ENCODE assay signal across 8 cellular contexts in the genomic region with DNA sequence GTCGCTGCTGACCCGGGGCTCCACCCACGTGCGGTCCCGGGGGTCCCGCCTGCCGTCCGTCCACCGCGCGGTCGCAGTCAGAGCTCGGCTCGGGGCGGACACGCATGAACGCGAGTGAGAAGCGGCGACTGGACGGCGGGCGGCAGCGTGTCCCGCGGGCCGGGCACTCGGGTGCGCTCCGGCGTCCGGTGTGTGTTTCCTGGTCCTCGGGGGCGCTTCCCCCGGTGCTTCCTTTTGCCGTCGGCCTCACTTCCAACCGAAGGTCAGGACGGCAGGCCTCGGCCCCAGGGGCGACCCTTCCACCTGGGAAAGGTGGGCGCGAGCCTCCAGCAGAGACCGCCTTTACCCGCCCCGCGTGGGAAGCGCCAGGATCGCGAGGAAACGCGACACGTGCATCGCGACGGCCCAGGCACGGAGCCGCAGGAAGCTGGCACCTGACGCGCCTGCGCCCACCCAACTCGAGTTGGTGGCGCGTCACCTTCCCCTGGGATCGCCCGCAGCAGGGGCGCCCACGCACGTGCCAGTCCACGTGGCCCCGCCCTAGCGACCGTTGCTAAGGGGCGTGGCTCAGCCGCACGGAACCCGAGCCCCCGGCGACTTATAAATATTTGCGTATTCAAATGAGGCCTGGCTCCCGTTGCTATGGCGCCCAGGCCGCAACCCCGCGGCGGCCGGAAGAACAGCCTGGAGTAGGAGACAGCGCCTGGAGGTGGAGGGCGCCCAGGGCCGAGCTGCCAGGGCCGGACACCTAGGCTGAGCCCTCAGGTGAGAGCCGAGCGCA. TPM values are rescaled to one million over a fixed set of nuclear protein-coding genes. Genes with fewer than 3 reads are reported as not detected.
A peak's percentile ranks its signal among the peaks of the same experiment; 100 is the strongest.
DNase-seq lines count a peak whose midpoint lies in the region; ATAC-seq and TF ChIP-seq lines count a peak whose summit lies in the region.

A gene with protein sequence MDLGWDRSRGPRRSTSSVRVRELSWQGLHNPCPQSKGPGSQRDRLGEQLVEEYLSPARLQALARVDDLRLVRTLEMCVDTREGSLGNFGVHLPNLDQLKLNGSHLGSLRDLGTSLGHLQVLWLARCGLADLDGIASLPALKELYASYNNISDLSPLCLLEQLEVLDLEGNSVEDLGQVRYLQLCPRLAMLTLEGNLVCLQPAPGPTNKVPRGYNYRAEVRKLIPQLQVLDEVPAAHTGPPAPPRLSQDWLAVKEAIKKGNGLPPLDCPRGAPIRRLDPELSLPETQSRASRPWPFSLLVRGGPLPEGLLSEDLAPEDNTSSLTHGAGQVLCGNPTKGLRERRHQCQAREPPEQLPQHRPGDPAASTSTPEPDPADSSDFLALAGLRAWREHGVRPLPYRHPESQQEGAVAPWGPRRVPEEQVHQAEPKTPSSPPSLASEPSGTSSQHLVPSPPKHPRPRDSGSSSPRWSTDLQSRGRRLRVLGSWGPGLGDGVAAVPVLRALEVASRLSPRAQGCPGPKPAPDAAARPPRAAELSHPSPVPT (plus strand): TSS at position 687 of the 781 bp plus-strand sequence. CDS start 3,158 bp downstream, outside the sequence.

- peak; percentile 42 for DNase-seq in BJ (ENCODE audit: low read depth)
- DNase-seq in GM19240 (ENCODE audit: insufficient read length, low spot score): peak; percentile 98
- peak; percentile 84 for DNase-seq in NOMO-1 treated with DMSO at 0.1 percent for 48 hours (lab: John Stamatoyannopoulos, UW; ENCODE audit: unreplicated experiment)
- DNase-seq in activated T-cell treated with anti-CD3 and anti-CD28 coated beads for 4 hours: peak; percentile 92
- peak; percentile 90 for DNase-seq in natural killer cell treated with Interleukin-12 subunit alpha and Interleukin-12 subunit beta and Interleukin-15 and Interleukin-18, amount 100 ng/mL, for 72 hours (ENCODE audit: low spot score)
- DNase-seq in stimulated activated naive CD4-positive, alpha-beta T cell treated with Interleukin-2 at 50 U/mL for 16 hours (lab: John Stamatoyannopoulos, UW): peak; percentile 86

- TF ChIP-seq CTCF in BJ (IDR thresholded peaks at IDR 0.05; ENCODE audit: insufficient read depth, low read depth, low read length): no peak

- peak within 1 kb of the TSS; percentile 52 for H3K4me3 ChIP-seq in BJ (ENCODE audit: low read depth, low read length)

- peaks cover 16% of the 10 kb centered on the region for H3K36me3 ChIP-seq in BJ (ENCODE audit: control insufficient read depth, insufficient read depth, low read length)

- H3K27ac Mint-ChIP-seq in natural killer cell treated with Interleukin-12 subunit alpha and Interleukin-12 subunit beta and Interleukin-15 and Interleukin-18, amount 100 ng/mL, for 72 hours: peak within 1 kb of the TSS; percentile 75 to 81

- peaks cover 5 to 10% of the 10 kb centered on the region in 2 donors for H3K4me1 Mint-ChIP-seq in natural killer cell treated with Interleukin-12 subunit alpha and Interleukin-12 subunit beta and Interleukin-15 and Interleukin-18, amount 100 ng/mL, for 72 hours (ENCODE audit: low read depth in 2 of 2)

- POLR2A ChIA-PET in BJ (lab: Charles Lee): no interaction called here

- no peaks in the 10 kb centered on the region for H3K9me3 Mint-ChIP-seq in natural killer cell treated with Interleukin-12 subunit alpha and Interleukin-12 subunit beta and Interleukin-15 and Interleukin-18, amount 100 ng/mL, for 72 hours

- H3K4me3 Mint-ChIP-seq in natural killer cell treated with Interleukin-12 subunit alpha and Interleukin-12 subunit beta and Interleukin-15 and Interleukin-18, amount 100 ng/mL, for 72 hours: peak within 1 kb of the TSS; percentile 91

- H3K36me3 Mint-ChIP-seq in natural killer cell treated with Interleukin-12 subunit alpha and Interleukin-12 subunit beta and Interleukin-15 and Interleukin-18, amount 100 ng/mL, for 72 hours: no peaks in the 10 kb centered on the region

- CTCF ChIA-PET in BJ (lab: Yijun Ruan, JAX): interaction anchor here (1.2 to 2.3 kb wide), 4 partner anchors 14 to 18 kb away, joined by 3 to 7 read pairs (median 4); no protein-coding TSS in a partner anchor

- ATAC-seq in HG03469 (IDR thresholded peaks at IDR 0.05; ENCODE audit: unreplicated experiment): peak; percentile 36
- ATAC-seq in esophagus mucosa: peak; percentile 35
- peak; percentile 60 to 69 for ATAC-seq in natural killer cell treated with Interleukin-12 subunit alpha and Interleukin-12 subunit beta and Interleukin-15 and Interleukin-18, amount 100 ng/mL, for 72 hours

- no peaks in the 10 kb centered on the region for H3K27me3 Mint-ChIP-seq in natural killer cell treated with Interleukin-12 subunit alpha and Interleukin-12 subunit beta and Interleukin-15 and Interleukin-18, amount 100 ng/mL, for 72 hours

- no peaks in the 10 kb centered on the region for H3K27me3 ChIP-seq in BJ (ENCODE audit: control insufficient read depth, insufficient read depth, low read length)

RNA-seq across cellular contexts. Expression of the gene that starts here (rescaled TPM):
- polyA plus RNA-seq in BJ (2011; rRNA removed): 0.92 and 1.5 TPM in 2 replicates
- 0.31 and 0.71 TPM in 2 replicates for polyA minus RNA-seq in BJ (2011; rRNA and poly(A)+ RNA removed)
- 1.3 TPM for total RNA-seq in esophagus mucosa
- 1 to 10 TPM in 1 of 2 donors, under 1 TPM in 1; 0.98 to 1.8 TPM for total RNA-seq in natural killer cell treated with Interleukin-12 subunit alpha and Interleukin-12 subunit beta and Interleukin-15 and Interleukin-18, amount 100 ng/mL, for 72 hours

Comparison
In these comparisons a context has a peak if more than half of its experiments do, and no peak if none do; other contexts are left out.
1. Peak in every context shown above with its lines: DNase-seq, ATAC-seq and H3K4me3 ChIP-seq.
2. DNase-seq: peak in every context shown above with its lines; median percentile 98 in GM19240; 92 in activated T-cell treated with anti-CD3 and anti-CD28 coated beads for 4 hours; 90 in natural killer cell treated with Interleukin-12 subunit alpha and Interleukin-12 subunit beta and Interleukin-15 and Interleukin-18, amount 100 ng/mL, for 72 hours; 86 in stimulated activated naive CD4-positive, alpha-beta T cell treated with Interleukin-2 at 50 U/mL for 16 hours; 84 in NOMO-1 treated with DMSO at 0.1 percent for 48 hours; 42 in BJ.